Comparison of ENCODE assay signal across 14 cellular contexts in genomic region chr7:155670521-155670920, GRCh38. TPM values are rescaled to one million over a fixed set of nuclear protein-coding genes. Genes with fewer than 3 reads are reported as not detected.
A peak's percentile ranks its signal among the peaks of the same experiment; 100 is the strongest.
DNase-seq lines count a peak whose midpoint lies in the region; ATAC-seq and TF ChIP-seq lines count a peak whose summit lies in the region.
"Had no signal": no experiment of that assay in that cellular context is flagged by ENCODE, and none has a peak within 500 bp of the region (broad histone marks: within the 10 kb centered on the region; RNA-seq: fewer than 3 reads in every experiment).

No MANE protein-coding gene starts in this region.

- H3K79me2 ChIP-seq in SK-N-SH (ENCODE audit: insufficient read depth), result peaks cover 91% of the 10 kb centered on the region
- H3K79me2 ChIP-seq in hepatocyte, result peaks cover 91% of the 10 kb centered on the region

- peaks cover 14 to 21% of the 10 kb centered on the region in 2 experiments; a peak in 3 of 4 replicates for H3K4me1 ChIP-seq in SK-N-SH (ENCODE audit: control insufficient read depth in 1 of 2, insufficient read depth in 2 of 2, low read depth in 1 of 2, low read length in 1 of 2)
- peaks cover 12% of the 10 kb centered on the region for H3K4me1 ChIP-seq in hepatocyte (ENCODE audit: insufficient read depth)

- H3F3A ChIP-seq in SK-N-SH (replicated peaks; ENCODE audit: insufficient read depth), result peaks cover 30% of the 10 kb centered on the region

- no peak overlapping the region for H3K9ac ChIP-seq in SK-N-SH

- no peak for TF ChIP-seq RAD21 in SK-N-SH (IDR thresholded peaks at IDR 0.05; ENCODE audit: low read length)

- POLR2A ChIA-PET in SK-N-SH (lab: Yijun Ruan, JAX), result no interaction called here

- WGBS in SK-N-SH (ENCODE audit: low lambda C conversion rate), result 39% methylated on average over 5 of the region's 5 CpGs
- 61% methylated on average over 5 of the region's 5 CpGs for WGBS in hepatocyte (ENCODE audit: low lambda C conversion rate, missing lambda C conversion rate)

- CTCF ChIA-PET in SK-N-SH (lab: Yijun Ruan, JAX), result interaction anchor here (1.2 to 3.0 kb wide), 2 partner anchors 8 to 14 kb away, joined by 3 to 8 read pairs; no protein-coding TSS in a partner anchor

- intact Hi-C loops in Right ventricle myocardium superior (cut with DNase I) (no loop called here), cardiac septum (cut with DNase I) (no loop called here)

- H2AFZ ChIP-seq in SK-N-SH (ENCODE audit: low read depth) (no peak overlapping the region), hepatocyte (no peak overlapping the region)

- H3K27me3 ChIP-seq in SK-N-SH (ENCODE audit: insufficient read depth) (no peaks in the 10 kb centered on the region), hepatocyte (no peaks in the 10 kb centered on the region)

- H3K36me3 ChIP-seq in SK-N-SH (replicated peaks in 1 of 2; ENCODE audit: control insufficient read depth in 1 of 2, insufficient read depth in 2 of 2, low read length in 1 of 2), result peaks cover 17 to 26% of the 10 kb centered on the region in 2 experiments
- no peaks in the 10 kb centered on the region for H3K36me3 ChIP-seq in hepatocyte (replicated peaks; ENCODE audit: insufficient read depth, low read depth)

- TF ChIP-seq CTCF in SK-N-SH (IDR thresholded peaks at IDR 0.05), result no peak
- no peak for TF ChIP-seq CTCF in hepatocyte (IDR thresholded peaks at IDR 0.05; ENCODE audit: poor library complexity)

- TF ChIP-seq EP300 in SK-N-SH (IDR thresholded peaks at IDR 0.05; ENCODE audit: borderline replicate concordance in 1 of 2, low read depth in 1 of 2, low read length in 1 of 2), result no peak

- H3K27ac ChIP-seq in SK-N-SH (ENCODE audit: low read depth in 2 of 2, low read length in 1 of 2) (peak overlapping the region; percentile 5 to 65), hepatocyte (peak overlapping the region; percentile 29)
- H3K27ac ChIP-seq: HL-60 had no signal

- H3K9me3 ChIP-seq in SK-N-SH, result no peaks in the 10 kb centered on the region
- H3K9me3 ChIP-seq in hepatocyte (ENCODE audit: low read depth), result no peaks in the 10 kb centered on the region
- H3K9me3 ChIP-seq: mucosa of descending colon had no signal

- peaks cover 78% of the 10 kb centered on the region for H4K20me1 ChIP-seq in SK-N-SH (ENCODE audit: insufficient read depth)
- peaks cover 64% of the 10 kb centered on the region for H4K20me1 ChIP-seq in hepatocyte (ENCODE audit: insufficient read depth, poor library complexity, severe bottlenecking)

- ATAC-seq in Right ventricle myocardium superior (ENCODE audit: poor library complexity) (peak; percentile 41), esophagus mucosa (no peak)
- ATAC-seq: mucosa of descending colon had no signal

- H3K4me3 ChIP-seq in SK-N-SH (ENCODE audit: low read depth in 2 of 2, low read length in 1 of 2), result no peak overlapping the region
- H3K4me3 ChIP-seq in hepatocyte, result no peak overlapping the region
- H3K4me3 ChIP-seq: mucosa of descending colon had no signal

- DNase-seq in Right ventricle myocardium superior, result no peak
- no peak for DNase-seq in cardiac septum (ENCODE audit: low spot score)
- DNase-seq in SK-N-SH, result no peak
- DNase-seq in hepatocyte (ENCODE audit: low spot score), result no peak
- peak; percentile 30 for DNase-seq in superior temporal gyrus (ENCODE audit: extremely low spot score)
- DNase-seq in foreskin melanocyte, result no peak
- no peak for DNase-seq in activated CD4-positive, CD25-positive, alpha-beta regulatory T cell treated with anti-CD3 and anti-CD28 coated beads, Interleukin-2, amount 50 U/mL, for 72 hours
- DNase-seq: activated CD8-positive, alpha-beta T cell treated with anti-CD3 and anti-CD28 coated beads for 36 hours; mucosa of descending colon; OCI-M1; stimulated activated CD4-positive, alpha-beta T cell treated with anti-CD3 and anti-CD28 coated beads, Interleukin-4, amount 100 ng/mL, for 1 hour; stimulated activated naive CD4-positive, alpha-beta T cell had no signal

- H3K9me2 ChIP-seq in SK-N-SH (no peaks in the 10 kb centered on the region), hepatocyte (replicated peaks; ENCODE audit: insufficient read depth) (no peaks in the 10 kb centered on the region)

- H3K4me2 ChIP-seq in SK-N-SH (peak overlapping the region; percentile 59), hepatocyte (no peak overlapping the region)

TF ChIP-seq in SK-N-SH, 30 proteins besides CTCF, POLR2A, EP300 and RAD21:
- TF ChIP-seq ELF1 (IDR thresholded peaks at IDR 0.05) (no peak), ZBTB33 (IDR thresholded peaks at IDR 0.05; ENCODE audit: borderline replicate concordance, low read depth) (no peak), MXI1 (IDR thresholded peaks at IDR 0.05; ENCODE audit: low read depth, low read length) (no peak), CHD2 (IDR thresholded peaks at IDR 0.05; ENCODE audit: low read length, partially characterized antibody) (no peak), GATA2 (CRISPR knock-in tag; IDR thresholded peaks at IDR 0.05) (no peak)

RNA-seq across cellular contexts. Expression of gene RBM33, which starts 26.1 kb away (rescaled TPM):
- total RNA-seq in Right ventricle myocardium superior, result 32.8 TPM
- total RNA-seq in cardiac septum, result 41.4 TPM
- polyA plus RNA-seq in SK-N-SH (2012; rRNA removed), result 11.8 and 13.8 TPM in 2 replicates
- polyA plus RNA-seq in SK-N-SH (2012; cell fraction: cytosol; rRNA removed), result 6.8 and 7.4 TPM in 2 replicates
- 81.1 and 97.7 TPM in 2 replicates for polyA plus RNA-seq in SK-N-SH (2012; cell fraction: nucleus; rRNA removed)
- 18.3 and 24.8 TPM in 2 replicates for total RNA-seq in hepatocyte
- 40.8 and 42.7 TPM in 2 replicates for polyA plus RNA-seq in hepatocyte
- 29.8 TPM for total RNA-seq in esophagus mucosa
